9 cellular contexts compared by ENCODE assay signal in the genomic region with DNA sequence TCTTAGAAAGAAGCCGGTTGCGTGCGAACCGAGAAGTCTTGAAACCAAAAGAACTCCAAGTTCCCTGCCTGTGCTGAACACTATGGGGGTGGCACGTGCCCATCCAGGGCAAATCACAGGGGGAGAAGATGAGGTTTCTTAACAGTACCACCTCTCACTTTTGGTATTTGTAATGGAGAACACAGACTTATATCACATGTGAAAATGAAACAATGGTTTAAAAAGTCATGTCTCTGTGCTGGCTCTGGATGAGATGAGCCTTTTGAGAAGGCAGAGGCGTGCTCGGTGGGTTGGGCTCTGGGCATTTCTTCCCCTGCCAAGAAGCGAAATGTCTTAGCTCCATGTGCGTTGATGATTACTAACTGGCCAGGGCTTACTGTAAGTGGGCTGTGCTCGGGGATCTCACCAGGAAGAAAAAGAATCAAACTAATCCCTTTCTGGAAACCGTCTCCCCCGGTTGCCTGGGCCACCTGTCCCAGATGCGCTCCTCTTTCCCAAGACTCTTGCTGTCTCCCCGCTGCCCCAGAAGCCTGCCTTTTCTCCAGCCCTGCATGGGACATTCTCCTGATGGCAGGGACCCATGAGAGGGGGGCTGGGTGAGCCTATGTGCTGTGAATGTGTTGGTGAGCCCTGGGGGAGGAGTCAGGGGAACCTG.
DNase-seq lines count a peak whose midpoint lies in the region; ATAC-seq and TF ChIP-seq lines count a peak whose summit lies in the region.
"Had no signal": no experiment of that assay in that cellular context is flagged by ENCODE, and none has a peak within 500 bp of the region (broad histone marks: within the 10 kb centered on the region; RNA-seq: fewer than 3 reads in every experiment).

No MANE protein-coding gene starts in this region.

- no peaks in the 10 kb centered on the region for H3K9me3 ChIP-seq in esophagus muscularis mucosa

- peak overlapping the region in 2 of 4 donors; percentile 6 to 8 for H3K4me3 ChIP-seq in esophagus muscularis mucosa

- 50% methylated on average over 14 of the region's 14 CpGs for WGBS in esophagus muscularis mucosa

- DNase-seq in AG09319 (ENCODE audit: extremely low read depth, low read depth) (peak; percentile 44), esophagus muscularis mucosa (ENCODE audit: extremely low spot score) (no peak), CD1c-positive myeloid dendritic cell (ENCODE audit: extremely low spot score) (no peak), HK-2 (ENCODE audit: unreplicated experiment) (no peak), DMS153 treated with DMSO at 0.1 percent for 48 hours (lab: John Stamatoyannopoulos, UW; ENCODE audit: unreplicated experiment) (no peak), NCI-H2029 treated with DMSO at 0.1 percent for 48 hours (lab: John Stamatoyannopoulos, UW) (no peak)
- DNase-seq: NCI-H2081 treated with DMSO at 0.1 percent for 48 hours had no signal

- TF ChIP-seq CTCF in AG09319 (IDR thresholded peaks at IDR 0.05; ENCODE audit: low read depth, low read length) = no peak
- TF ChIP-seq CTCF in esophagus muscularis mucosa (IDR thresholded peaks at IDR 0.05) = no peak

- peak; percentile 33 for TF ChIP-seq EP300 in esophagus muscularis mucosa (IDR thresholded peaks at IDR 0.05)

- H3K36me3 ChIP-seq in esophagus muscularis mucosa = no peaks in the 10 kb centered on the region

- no peak for TF ChIP-seq POLR2A in esophagus muscularis mucosa (IDR thresholded peaks at IDR 0.05; ENCODE audit: low read depth)

- intact Hi-C loops in esophagus muscularis mucosa (cut with DNase I) = no loop called here

- peak; percentile 44 for ATAC-seq in GM19043 (IDR thresholded peaks at IDR 0.05; ENCODE audit: low read depth, unreplicated experiment)
- peak; percentile 72 for ATAC-seq in HG03342 (IDR thresholded peaks at IDR 0.05; ENCODE audit: unreplicated experiment)

- peaks cover 12 to 45% (median 36%) of the 10 kb centered on the region in 4 donors for H3K4me1 ChIP-seq in esophagus muscularis mucosa

- H3K27ac ChIP-seq in esophagus muscularis mucosa (replicated peaks in 1 of 4) = peak overlapping the region in 2 of 4 donors; percentile 12 to 46

- H3K27me3 ChIP-seq in esophagus muscularis mucosa = no peaks in the 10 kb centered on the region
